12 cellular contexts compared by ENCODE assay signal in genomic region chr18:36075862-36076587, GRCh38. TPM values are rescaled to one million over a fixed set of nuclear protein-coding genes. Genes with fewer than 3 reads are reported as not detected.
DNase-seq lines count a peak whose midpoint lies in the region; ATAC-seq, FAIRE-seq and TF ChIP-seq lines count a peak whose summit lies in the region.
"Had no signal": no experiment of that assay in that cellular context is flagged by ENCODE, and none has a peak within 500 bp of the region (broad histone marks: within the 10 kb centered on the region; RNA-seq: fewer than 3 reads in every experiment).

No MANE protein-coding gene starts in this region.

- H3K4me3 ChIP-seq in IMR-90 (ENCODE audit: insufficient read depth, low read depth, low read length) (no peak overlapping the region), astrocyte (ENCODE audit: insufficient read depth, low read depth, low read length) (no peak overlapping the region)
- H3K4me3 ChIP-seq: ovary had no signal

- CTCF ChIA-PET in IMR-90 (lab: Yijun Ruan, JAX), result interaction anchor here (0.6 kb wide), 1 partner anchor 79 kb away, joined by 3 read pairs; no protein-coding TSS in a partner anchor

- H3K27me3 ChIP-seq in IMR-90 (ENCODE audit: control insufficient read depth, insufficient read depth, low read length) (no peaks in the 10 kb centered on the region), astrocyte (ENCODE audit: insufficient read depth, low read length) (peaks cover 5% of the 10 kb centered on the region)
- H3K27me3 ChIP-seq: ovary had no signal

- 0 out of 2 replicates have a peak overlapping the region, but pooled peaks have one; percentile 12 for H3K18ac ChIP-seq in IMR-90 (ENCODE audit: low read depth, low read length)

- H3K79me1 ChIP-seq in IMR-90 (ENCODE audit: low read depth in 1 of 2, low read length in 2 of 2), result no peaks in the 10 kb centered on the region

- peak overlapping the region; percentile 30; the same call in 1 of the 2 replicates for H3K27ac ChIP-seq in IMR-90 (ENCODE audit: insufficient read depth, low read length)
- no peak overlapping the region for H3K27ac ChIP-seq in astrocyte (ENCODE audit: low read depth, low read length)
- H3K27ac ChIP-seq: ovary had no signal

- H4K20me1 ChIP-seq in IMR-90 (ENCODE audit: insufficient read depth, low read length) (no peaks in the 10 kb centered on the region), astrocyte (ENCODE audit: insufficient read depth, low read length) (no peaks in the 10 kb centered on the region)

- 100% methylated on average over 1 of the region's 6 CpGs; no CpG with 5 or more reads in 1 of the 2 experiments for WGBS in IMR-90 (ENCODE audit: extremely low coverage in 2 of 2, insufficient read length in 1 of 2), 2 experiments

- H4K8ac ChIP-seq in IMR-90 (ENCODE audit: low read depth in 2 of 2, low read length in 2 of 2), result no peak overlapping the region

- peak overlapping the region; percentile 23; the same call in 1 of the 2 replicates for H3K4ac ChIP-seq in IMR-90 (ENCODE audit: low read depth, low read length)

- H4K91ac ChIP-seq in IMR-90 (ENCODE audit: insufficient read depth, low read depth, low read length), result no peak overlapping the region; the same call in 1 of the 2 replicates

- no peak overlapping the region for H3K4me3 Mint-ChIP-seq in astrocyte (ENCODE audit: unreplicated experiment)

- H3K36me3 ChIP-seq in IMR-90 (ENCODE audit: control insufficient read depth, insufficient read depth, low read length) (no peaks in the 10 kb centered on the region), astrocyte (ENCODE audit: insufficient read depth, low read length) (no peaks in the 10 kb centered on the region)
- H3K36me3 ChIP-seq: ovary had no signal

- H3K9me1 ChIP-seq in IMR-90 (ENCODE audit: insufficient read depth, low read length), result no peaks in the 10 kb centered on the region

- no peak overlapping the region; the same call in 1 of the 2 replicates for H2AK5ac ChIP-seq in IMR-90 (ENCODE audit: low read depth, low read length)

- DNase-seq in IMR-90, result peak; percentile 89
- DNase-seq in astrocyte (ENCODE audit: low read depth), result peak; percentile 58
- peak; percentile 47 for DNase-seq in non-pigmented ciliary epithelial cell (ENCODE audit: low read depth)
- DNase-seq in activated CD4-positive, alpha-beta T cell treated with anti-CD3 and anti-CD28 coated beads for 1 hour, result no peak
- no peak for DNase-seq in activated CD8-positive, alpha-beta memory T cell treated with anti-CD3 and anti-CD28 coated beads, Interleukin-2, amount 50 U/mL, for 48 hours
- no peak for DNase-seq in T-helper 9 cell
- DNase-seq: NCI-H1105 treated with DMSO at 0.1 percent for 48 hours; ovary; stimulated activated naive CD4-positive, alpha-beta T cell treated with Interleukin-2 at 50 U/mL for 16 hours had no signal

- H3K4me2 ChIP-seq in IMR-90 (ENCODE audit: low read depth, low read length) (peak overlapping the region; percentile 43), astrocyte (ENCODE audit: low read length) (no peak overlapping the region)

- H3K14ac ChIP-seq in IMR-90 (replicated peaks; ENCODE audit: low read depth, low read length), result no peak overlapping the region

- H4K5ac ChIP-seq in IMR-90 (ENCODE audit: low read depth, low read length), result no peak overlapping the region

- H2AK9ac ChIP-seq in IMR-90 (replicated peaks; ENCODE audit: low read depth, low read length, poor library complexity), result no peak overlapping the region

- H3K23ac ChIP-seq in IMR-90 (ENCODE audit: low read depth, low read length), result no peak overlapping the region

- H3K9ac ChIP-seq in IMR-90 (ENCODE audit: low read depth, low read length) (no peak overlapping the region), astrocyte (ENCODE audit: low read length) (no peak overlapping the region)

- H2BK20ac ChIP-seq in IMR-90 (ENCODE audit: low read depth, low read length), result no peak overlapping the region

- no peak overlapping the region for H3K56ac ChIP-seq in IMR-90 (ENCODE audit: extremely low read depth, insufficient read depth, low read length)

- H3K4me1 Mint-ChIP-seq in astrocyte (ENCODE audit: low read depth, unreplicated experiment), result peaks cover 15% of the 10 kb centered on the region

- POLR2A ChIA-PET in IMR-90 (lab: Charles Lee; ENCODE audit: unreplicated experiment), result no interaction called here

- in situ Hi-C loops in IMR-90 (cut with MboI; ENCODE audit: low sequenced_read_pairs), result no loop called here

- no peaks in the 10 kb centered on the region for H3K36me3 Mint-ChIP-seq in astrocyte (ENCODE audit: low read depth, unreplicated experiment)

- peaks cover 5% of the 10 kb centered on the region; the same call in 1 of the 2 replicates for H3K9me3 ChIP-seq in IMR-90 (ENCODE audit: control insufficient read depth, insufficient read depth, low read length)
- no peaks in the 10 kb centered on the region for H3K9me3 ChIP-seq in astrocyte (ENCODE audit: insufficient read depth, low read depth, low read length)
- H3K9me3 ChIP-seq: ovary had no signal

- no TSS peak for BruUV-seq in IMR-90 (replicated peaks; lab: Mats Ljungman, UMichigan)

- peak overlapping the region; percentile 47 for H3K27ac Mint-ChIP-seq in astrocyte (ENCODE audit: unreplicated experiment)

- H2BK15ac ChIP-seq in IMR-90 (ENCODE audit: low read depth, low read length), result 0 out of 3 replicates have a peak overlapping the region, but pooled peaks have one; percentile 11

- H3K4me1 ChIP-seq in IMR-90 (ENCODE audit: control insufficient read depth, insufficient read depth, low read length) (peaks cover 3% of the 10 kb centered on the region; the same call in 1 of the 2 replicates), astrocyte (ENCODE audit: insufficient read depth, low read length) (no peaks in the 10 kb centered on the region)

- dilution Hi-C loops in IMR-90 (cut with HindIII; ENCODE audit: low sequenced_read_pairs, unreplicated experiment), result no loop called here

- no peak for TF ChIP-seq CTCF in IMR-90 (conservative IDR thresholded peaks at IDR 0.05; ENCODE audit: low read depth, low read length)
- no peak for TF ChIP-seq CTCF in astrocyte (IDR thresholded peaks at IDR 0.05; ENCODE audit: insufficient read depth, low read depth, low read length)

- no peaks in the 10 kb centered on the region for H3K79me2 ChIP-seq in astrocyte (ENCODE audit: insufficient read depth, low read length)

- peaks cover 10% of the 10 kb centered on the region for H3K9me3 Mint-ChIP-seq in astrocyte (ENCODE audit: unreplicated experiment)

- H3K27me3 Mint-ChIP-seq in astrocyte (ENCODE audit: low read depth, unreplicated experiment), result no peaks in the 10 kb centered on the region

- H2AFZ ChIP-seq in IMR-90 (replicated peaks; ENCODE audit: low read length, poor library complexity) (no peak overlapping the region), astrocyte (ENCODE audit: low read depth, low read length) (no peak overlapping the region)

- 0 out of 2 replicates have a peak overlapping the region, but pooled peaks have one; percentile 8 for H2BK120ac ChIP-seq in IMR-90 (ENCODE audit: low read depth, low read length)

- TF ChIP-seq POLR2A in GM18505 (IDR thresholded peaks at IDR 0.05; ENCODE audit: borderline replicate concordance, extremely low read depth, insufficient read depth, insufficient read length), result no peak
- no peak for TF ChIP-seq POLR2A in IMR-90 (IDR thresholded peaks at IDR 0.05; ENCODE audit: low read depth, low read length)

- intact Hi-C loops in IMR-90 (cut with micrococcal nuclease), result no loop called here

- no peak for FAIRE-seq in astrocyte (lab: Jason Lieb, UNC)
- FAIRE-seq: frontal cortex had no signal

- TF ChIP-seq RAD21 in IMR-90 (IDR thresholded peaks at IDR 0.05; ENCODE audit: low read length), result no peak

- no peak overlapping the region for H2BK5ac ChIP-seq in IMR-90 (ENCODE audit: low read depth, low read length, poor library complexity, severe bottlenecking)

- peak; percentile 81 for ATAC-seq in GM18505 (IDR thresholded peaks at IDR 0.05; ENCODE audit: unreplicated experiment)
- peak; percentile 81 for ATAC-seq in IMR-90 (ENCODE audit: low read depth)
- ATAC-seq in GM19035 (IDR thresholded peaks at IDR 0.05; ENCODE audit: unreplicated experiment), result no peak

TF ChIP-seq in IMR-90, 13 proteins besides CTCF, POLR2A, EP300 and RAD21 (continues in another document):
- TF ChIP-seq CEBPB (IDR thresholded peaks at IDR 0.05; ENCODE audit: low read depth, low read length) (peak; percentile 100), FOS (IDR thresholded peaks at IDR 0.05; ENCODE audit: low read depth, low read length) (peak; percentile 85), RCOR1 (IDR thresholded peaks at IDR 0.05; ENCODE audit: insufficient replicate concordance, low read length) (no peak), BHLHE40 (IDR thresholded peaks at IDR 0.05; ENCODE audit: low read depth, low read length) (peak; percentile 41), MAFK (IDR thresholded peaks at IDR 0.05; ENCODE audit: low read depth, low read length) (no peak), MAZ (IDR thresholded peaks at IDR 0.05; ENCODE audit: borderline replicate concordance, low read depth, low read length) (no peak), NFE2L2 (IDR thresholded peaks at IDR 0.05; ENCODE audit: low read depth, low read length) (no peak), SMC3 (IDR thresholded peaks at IDR 0.05; ENCODE audit: low read depth, low read length) (no peak), ELK1 (IDR thresholded peaks at IDR 0.05; ENCODE audit: borderline replicate concordance, low read depth, low read length) (no peak)

RNA-seq across cellular contexts. Expression of gene RPRD1A, which starts 8.7 kb away (rescaled TPM):
- total RNA-seq in IMR-90 (2012; rRNA removed), result 27.2 and 49.7 TPM in 2 replicates
- 17.1 and 23.3 TPM in 2 replicates for polyA plus RNA-seq in IMR-90 (2012; rRNA removed)
- 11.4 and 13.1 TPM in 2 replicates for polyA plus RNA-seq in IMR-90 (2012; cell fraction: cytosol; rRNA removed)
- polyA plus RNA-seq in IMR-90 (2012; cell fraction: nucleus; rRNA removed; ENCODE audit: low replicate concordance), result 32.2 and 55.0 TPM in 2 replicates
- 53.3 and 62.6 TPM in 2 replicates for total RNA-seq in astrocyte

RNA-seq across cellular contexts. Expression of gene SLC39A6, which starts 53.1 kb away (rescaled TPM):
- total RNA-seq in IMR-90 (2012; rRNA removed) (86.1 and 91.9 TPM in 2 replicates), astrocyte (81.3 and 87.3 TPM in 2 replicates)
- 39.5 and 48.7 TPM in 2 replicates for polyA plus RNA-seq in IMR-90 (2012; rRNA removed)
- polyA plus RNA-seq in IMR-90 (2012; cell fraction: cytosol; rRNA removed), result 14.5 and 32.5 TPM in 2 replicates
- polyA plus RNA-seq in IMR-90 (2012; cell fraction: nucleus; rRNA removed; ENCODE audit: low replicate concordance), result 13.7 and 38.2 TPM in 2 replicates

RNA-seq across cellular contexts. Expression of gene ELP2, which starts 53.7 kb away (rescaled TPM):
- total RNA-seq in IMR-90 (2012; rRNA removed) (97.2 and 161 TPM in 2 replicates), astrocyte (98.1 and 99.8 TPM in 2 replicates)
- polyA plus RNA-seq in IMR-90 (2012; rRNA removed), result 48.1 and 48.8 TPM in 2 replicates
- 22.6 and 26.0 TPM in 2 replicates for polyA plus RNA-seq in IMR-90 (2012; cell fraction: cytosol; rRNA removed)
- polyA plus RNA-seq in IMR-90 (2012; cell fraction: nucleus; rRNA removed; ENCODE audit: low replicate concordance), result 43.0 and 129 TPM in 2 replicates

Comparison
In these comparisons a context has a peak if more than half of its experiments do, and no peak if none do; other contexts are left out.
1. DNase-seq: peak in IMR-90 (single experiment), astrocyte (single experiment) and non-pigmented ciliary epithelial cell (single experiment); none in activated CD4-positive, alpha-beta T cell treated with anti-CD3 and anti-CD28 coated beads for 1 hour (single experiment), activated CD8-positive, alpha-beta memory T cell treated with anti-CD3 and anti-CD28 coated beads, Interleukin-2, amount 50 U/mL, for 48 hours (single experiment) and T-helper 9 cell (single experiment).